Comparison of ENCODE assay signal across 21 cellular contexts in genomic region chr16:81739503-81739902, GRCh38. TPM values are rescaled to one million over a fixed set of nuclear protein-coding genes. Genes with fewer than 3 reads are reported as not detected.
DNase-seq lines count a peak whose midpoint lies in the region; ATAC-seq and TF ChIP-seq lines count a peak whose summit lies in the region.
"Had no signal": no experiment of that assay in that cellular context is flagged by ENCODE, and none has a peak within 500 bp of the region (broad histone marks: within the 10 kb centered on the region; RNA-seq: fewer than 3 reads in every experiment).

No MANE protein-coding gene starts in this region.

- peaks cover 10% of the 10 kb centered on the region; the same call in 1 of the 2 replicates for H3F3A ChIP-seq in DOHH2 (ENCODE audit: control insufficient read depth, insufficient read depth)

- peak overlapping the region; percentile 90 for H3K4me3 ChIP-seq in DOHH2 (ENCODE audit: low read length)
- H3K4me3 ChIP-seq in HL-60 (replicated peaks; ENCODE audit: insufficient read depth, low read length), result peak overlapping the region; percentile 21; the same call in 1 of the 2 replicates
- H3K4me3 ChIP-seq in sigmoid colon, result no peak overlapping the region
- H3K4me3 ChIP-seq: esophagus muscularis mucosa, psoas muscle had no signal

- TF ChIP-seq CTCF in DOHH2 (IDR thresholded peaks at IDR 0.05; ENCODE audit: low read depth, low read length, poor library complexity, severe bottlenecking) (no peak), HL-60 (IDR thresholded peaks at IDR 0.05; ENCODE audit: insufficient read depth, low read length) (no peak), activated B cell treated with CpG ODN at 0.5 μM for 24 hours (IDR thresholded peaks at IDR 0.05) (no peak), sigmoid colon (IDR thresholded peaks at IDR 0.05) (no peak)

- H3K9me3 Mint-ChIP-seq in activated B cell treated with CpG ODN at 0.5 μM for 24 hours, result no peaks in the 10 kb centered on the region
- H3K9me3 Mint-ChIP-seq: activated naive CD4-positive, alpha-beta T cell treated with anti-CD3 and anti-CD28 coated beads, Interleukin-2, amount 50 U/mL, for 72 hours; endodermal cell; T-helper 1 cell treated with Interleukin-12 subunit alpha and Interleukin-12 subunit beta and Interleukin-4 antibody, amounts not matched to agents 30 μg/mL and 1 μg/mL, for 36 hours; type B pancreatic cell had no signal

- H3K9me2 ChIP-seq in DOHH2 (replicated peaks; ENCODE audit: control insufficient read depth, low read length), result no peaks in the 10 kb centered on the region

- H3K36me3 Mint-ChIP-seq in activated B cell treated with CpG ODN at 0.5 μM for 24 hours (ENCODE audit: low read depth), result peaks cover 5% of the 10 kb centered on the region
- H3K36me3 Mint-ChIP-seq: activated naive CD4-positive, alpha-beta T cell treated with anti-CD3 and anti-CD28 coated beads, Interleukin-2, amount 50 U/mL, for 72 hours; type B pancreatic cell had no signal

- H3K27ac ChIP-seq in DOHH2 (ENCODE audit: low read depth, low read length), result peak overlapping the region; percentile 90
- H3K27ac ChIP-seq in HL-60 (replicated peaks), result peak overlapping the region; percentile 97
- H3K27ac ChIP-seq in sigmoid colon, result no peak overlapping the region
- H3K27ac ChIP-seq: esophagus muscularis mucosa, foreskin keratinocyte, psoas muscle had no signal

- no peaks in the 10 kb centered on the region for H3K27me3 Mint-ChIP-seq in activated B cell treated with CpG ODN at 0.5 μM for 24 hours
- H3K27me3 Mint-ChIP-seq: activated CD4-positive, alpha-beta T cell treated with anti-CD3 and anti-CD28 coated beads for 36 hours; type B pancreatic cell had no signal

- H3K36me3 ChIP-seq in DOHH2 (ENCODE audit: control insufficient read depth, low read length), result peaks cover 8% of the 10 kb centered on the region
- no peaks in the 10 kb centered on the region for H3K36me3 ChIP-seq in sigmoid colon
- H3K36me3 ChIP-seq: esophagus muscularis mucosa had no signal

- H3K4me1 ChIP-seq in DOHH2 (ENCODE audit: control insufficient read depth, low read length), result peaks cover 54% of the 10 kb centered on the region
- peaks cover 0 to 11% (median 10%) of the 10 kb centered on the region in 4 donors for H3K4me1 ChIP-seq in sigmoid colon
- H3K4me1 ChIP-seq: foreskin keratinocyte, psoas muscle had no signal

- intact Hi-C loops in activated B cell treated with CpG ODN at 0.5 μM for 24 hours (cut with micrococcal nuclease), result loop anchor here (1.0 to 10.0 kb wide), 8 partner anchors 9 to 1195 kb away; partner anchors contain the start of gene DYNLRB2
- intact Hi-C loops in posterior vena cava (cut with DNase I), result loop anchor here in 1 of 2 donors (10.0 kb wide), 1 partner anchor 535 kb away; no protein-coding TSS in a partner anchor
- intact Hi-C loops in sigmoid colon (cut with DNase I), result loop anchor here (5.0 to 10.0 kb wide), 3 partner anchors 372 to 702 kb away; partner anchors contain the start of gene ATMIN

- H3K27me3 ChIP-seq in DOHH2 (ENCODE audit: control insufficient read depth, low read length) (no peaks in the 10 kb centered on the region), HL-60 (ENCODE audit: insufficient read depth, poor library complexity, severe bottlenecking) (no peaks in the 10 kb centered on the region), sigmoid colon (no peaks in the 10 kb centered on the region)
- H3K27me3 ChIP-seq: foreskin keratinocyte had no signal

- peaks cover 58% of the 10 kb centered on the region for H3K4me1 Mint-ChIP-seq in activated B cell treated with CpG ODN at 0.5 μM for 24 hours
- H3K4me1 Mint-ChIP-seq: activated CD4-positive, alpha-beta T cell treated with anti-CD3 and anti-CD28 coated beads for 36 hours had no signal

- peaks cover 45% of the 10 kb centered on the region for H3K79me2 ChIP-seq in DOHH2 (ENCODE audit: control insufficient read depth, low read length)

- POLR2A ChIA-PET in activated B cell treated with CpG ODN at 0.5 μM for 24 hours (lab: Charles Lee), result interaction anchor here (0.7 to 4.9 kb wide), 34 partner anchors 10 to 425 kb away, joined by 3 to 124 read pairs (median 7); partner anchors contain the start of genes GAN and PLCG2

- no peak for TF ChIP-seq POLR2A in sigmoid colon (IDR thresholded peaks at IDR 0.05)

- no peak for ATAC-seq in activated B cell treated with CpG ODN at 0.5 μM for 24 hours (ENCODE audit: low read depth)
- ATAC-seq in GM18858 (IDR thresholded peaks at IDR 0.05; ENCODE audit: unreplicated experiment), result no peak
- ATAC-seq: activated CD4-positive, alpha-beta T cell treated with anti-CD3 and anti-CD28 coated beads for 36 hours; activated CD8-positive, alpha-beta T cell treated with anti-CD3 and anti-CD28 coated beads, Interleukin-2, amount 10 ng/mL, durations not matched to agents 7 days and 5 days; activated naive CD4-positive, alpha-beta T cell treated with anti-CD3 and anti-CD28 coated beads, Interleukin-2, amount 50 U/mL, for 72 hours; foreskin keratinocyte had no signal

- 83 to 87% methylated on average over 8 of the region's 8 CpGs for WGBS in sigmoid colon, 2 donors

- DNase-seq in HL-60 (ENCODE audit: low read depth in 1 of 2, low spot score in 1 of 2) (peak; percentile 35 to 61), activated B cell treated with CpG ODN at 0.5 μM for 24 hours (no peak), posterior vena cava (ENCODE audit: low spot score) (peak; percentile 49), NCI-H1436 (lab: John Stamatoyannopoulos, UW) (no peak), sigmoid colon (no peak)
- DNase-seq: activated CD4-positive, alpha-beta T cell treated with anti-CD3 and anti-CD28 coated beads for 36 hours; activated CD8-positive, alpha-beta T cell treated with anti-CD3 and anti-CD28 coated beads, Interleukin-2, amount 10 ng/mL, durations not matched to agents 7 days and 5 days; activated T-cell treated with anti-CD3 and anti-CD28 coated beads for 4 hours; Calu3; DMS79 treated with DMSO at 0.1 percent for 48 hours; foreskin keratinocyte; NCI-H1694 treated with DMSO at 0.1 percent for 48 hours; RPMI8226 had no signal

- CTCF ChIA-PET in activated B cell treated with CpG ODN at 0.5 μM for 24 hours (lab: Charles Lee), result interaction anchor here (0.8 to 8.3 kb wide), 12 partner anchors 12 to 373 kb away, joined by 3 to 56 read pairs (median 5); no protein-coding TSS in a partner anchor

- H4K20me1 ChIP-seq in DOHH2 (ENCODE audit: control insufficient read depth, insufficient read depth, low read depth, low read length), result no peaks in the 10 kb centered on the region

- no peak for TF ChIP-seq EP300 in sigmoid colon (IDR thresholded peaks at IDR 0.05)

- H3K9me3 ChIP-seq in DOHH2 (ENCODE audit: control insufficient read depth, insufficient read depth, low read length), result no peaks in the 10 kb centered on the region
- H3K9me3 ChIP-seq in sigmoid colon, result no peaks in the 10 kb centered on the region
- H3K9me3 ChIP-seq: esophagus muscularis mucosa, psoas muscle had no signal

- peak overlapping the region; percentile 95 for H3K27ac Mint-ChIP-seq in activated B cell treated with CpG ODN at 0.5 μM for 24 hours
- H3K27ac Mint-ChIP-seq: activated CD4-positive, alpha-beta T cell treated with anti-CD3 and anti-CD28 coated beads for 36 hours; activated CD8-positive, alpha-beta T cell treated with anti-CD3 and anti-CD28 coated beads, Interleukin-2, amount 10 ng/mL, durations not matched to agents 7 days and 5 days; activated naive CD4-positive, alpha-beta T cell treated with anti-CD3 and anti-CD28 coated beads, Interleukin-2, amount 50 U/mL, for 72 hours; endodermal cell; T-helper 1 cell treated with Interleukin-12 subunit alpha and Interleukin-12 subunit beta and Interleukin-4 antibody, amounts not matched to agents 30 μg/mL and 1 μg/mL, for 36 hours; type B pancreatic cell had no signal

- peak overlapping the region; percentile 97 for H3K4me2 ChIP-seq in DOHH2 (ENCODE audit: low read length)

- H3K4me3 Mint-ChIP-seq in activated B cell treated with CpG ODN at 0.5 μM for 24 hours, result peak overlapping the region; percentile 79
- H3K4me3 Mint-ChIP-seq: activated CD4-positive, alpha-beta T cell treated with anti-CD3 and anti-CD28 coated beads for 36 hours; activated CD8-positive, alpha-beta T cell treated with anti-CD3 and anti-CD28 coated beads, Interleukin-2, amount 10 ng/mL, durations not matched to agents 7 days and 5 days; endodermal cell; T-helper 1 cell treated with Interleukin-12 subunit alpha and Interleukin-12 subunit beta and Interleukin-4 antibody, amounts not matched to agents 30 μg/mL and 1 μg/mL, for 36 hours; type B pancreatic cell had no signal

RNA-seq across cellular contexts. Expression of gene PLCG2, which starts 39.6 kb away (rescaled TPM):
- total RNA-seq in activated B cell treated with CpG ODN at 0.5 μM for 24 hours (449 and 525 TPM in 2 replicates), posterior vena cava (10 to 100 TPM; 15.9 to 24.5 TPM), sigmoid colon (1 to 10 TPM; 2.4 to 8.0 (median 3.8) TPM)
- polyA plus RNA-seq in sigmoid colon, result 10 to 100 TPM in 1 of 3 donors, 1 to 10 TPM in 2; 1.6 to 24.8 (median 1.8) TPM

Comparison
In these comparisons a context has a peak if more than half of its experiments do, and no peak if none do; other contexts are left out.
1. H3K27ac ChIP-seq: peak in DOHH2 (single experiment) and HL-60 (single experiment); none in sigmoid colon (0 of 4).
2. H3K4me3 ChIP-seq: peak in DOHH2 (single experiment) and HL-60 (single experiment); none in sigmoid colon (0 of 4).
3. DNase-seq: peak in HL-60 (2 of 2) and posterior vena cava (single experiment); none in activated B cell treated with CpG ODN at 0.5 μM for 24 hours (single experiment), NCI-H1436 (single experiment) and sigmoid colon (single experiment).
4. RNA of gene PLCG2, which starts 39.6 kb away (total RNA-seq): 449 to 525 TPM in activated B cell treated with CpG ODN at 0.5 μM for 24 hours; 15.9 to 24.5 TPM in posterior vena cava and 2.4 to 8.0 TPM in sigmoid colon; every median in the first group is over 10 times any median in the second.